In the genomic region with DNA sequence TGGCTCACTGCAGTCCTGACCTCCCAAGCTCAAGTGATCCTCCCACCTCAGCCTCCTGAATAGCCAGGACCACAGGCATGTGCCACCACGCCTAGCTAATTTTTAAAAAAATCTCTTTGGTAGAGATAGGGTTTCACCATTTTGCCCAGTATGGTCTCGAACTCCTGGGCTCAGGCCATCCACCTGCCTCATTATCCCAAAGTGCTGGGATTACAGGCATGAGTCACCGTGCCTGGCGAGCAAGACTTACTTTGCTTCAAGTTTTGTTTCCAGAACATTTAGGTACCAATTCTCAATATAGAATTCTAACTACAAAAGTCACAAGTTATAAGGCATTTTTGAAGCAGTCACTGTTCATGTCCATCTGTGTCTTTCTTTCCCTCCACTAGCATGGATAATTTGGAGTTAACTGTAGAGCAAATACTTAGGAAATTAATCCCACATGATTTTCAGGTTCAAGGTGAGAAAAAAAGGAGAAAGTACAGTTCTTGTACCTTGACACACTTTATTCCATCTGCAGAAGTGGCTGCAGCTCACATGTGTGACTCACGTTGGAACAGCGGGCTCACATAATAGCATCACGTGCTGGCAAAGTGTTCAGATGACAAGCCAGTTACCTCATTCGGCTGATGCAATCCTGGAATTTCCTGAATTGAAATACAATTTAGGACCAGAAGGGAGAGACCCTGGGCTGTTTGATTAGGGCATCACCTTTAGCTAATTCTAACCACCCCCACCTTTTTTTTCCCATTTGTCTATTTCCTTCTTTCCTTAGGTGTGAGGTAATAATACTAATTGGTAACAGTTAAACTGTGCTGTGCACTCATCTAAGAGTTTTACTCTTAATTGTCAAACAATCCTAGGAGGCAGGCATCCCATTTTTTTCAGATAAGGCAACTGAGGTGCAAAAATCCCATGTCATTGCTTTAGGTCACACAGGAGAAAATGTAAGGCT, we compare ENCODE assay signal across 1 cellular context.
TF ChIP-seq lines count a peak whose summit lies in the region.

No MANE protein-coding gene starts in this region.

TF ChIP-seq in K562, 482 proteins besides CTCF, POLR2A, EP300 and RAD21 (continued from another document and continues in another):
- no peak for TF ChIP-seq ADNP (tag; IDR thresholded peaks at IDR 0.05)
- TF ChIP-seq ZNF146 (CRISPR knock-in tag; IDR thresholded peaks at IDR 0.05; ENCODE audit: unreplicated experiment) = no peak
- TF ChIP-seq, protein P1, sequence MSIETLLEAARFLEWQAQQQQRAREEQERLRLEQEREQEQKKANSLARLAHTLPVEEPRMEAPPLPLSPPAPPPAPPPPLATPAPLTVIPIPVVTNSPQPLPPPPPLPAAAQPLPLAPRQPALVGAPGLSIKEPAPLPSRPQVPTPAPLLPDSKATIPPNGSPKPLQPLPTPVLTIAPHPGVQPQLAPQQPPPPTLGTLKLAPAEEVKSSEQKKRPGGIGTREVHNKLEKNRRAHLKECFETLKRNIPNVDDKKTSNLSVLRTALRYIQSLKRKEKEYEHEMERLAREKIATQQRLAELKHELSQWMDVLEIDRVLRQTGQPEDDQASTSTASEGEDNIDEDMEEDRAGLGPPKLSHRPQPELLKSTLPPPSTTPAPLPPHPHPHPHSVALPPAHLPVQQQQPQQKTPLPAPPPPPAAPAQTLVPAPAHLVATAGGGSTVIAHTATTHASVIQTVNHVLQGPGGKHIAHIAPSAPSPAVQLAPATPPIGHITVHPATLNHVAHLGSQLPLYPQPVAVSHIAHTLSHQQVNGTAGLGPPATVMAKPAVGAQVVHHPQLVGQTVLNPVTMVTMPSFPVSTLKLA (conservative IDR thresholded peaks at IDR 0.05) = peak; percentile 47 to 69; a peak in 3 of 4 replicates
- TF ChIP-seq ZNF551 (CRISPR knock-in tag; IDR thresholded peaks at IDR 0.05) = no peak
- no peak for TF ChIP-seq ZNF707 (CRISPR knock-in tag; conservative IDR thresholded peaks at IDR 0.05)
- no peak for TF ChIP-seq ZBTB8A (IDR thresholded peaks at IDR 0.05; ENCODE audit: partially characterized antibody)
- TF ChIP-seq, protein P2, sequence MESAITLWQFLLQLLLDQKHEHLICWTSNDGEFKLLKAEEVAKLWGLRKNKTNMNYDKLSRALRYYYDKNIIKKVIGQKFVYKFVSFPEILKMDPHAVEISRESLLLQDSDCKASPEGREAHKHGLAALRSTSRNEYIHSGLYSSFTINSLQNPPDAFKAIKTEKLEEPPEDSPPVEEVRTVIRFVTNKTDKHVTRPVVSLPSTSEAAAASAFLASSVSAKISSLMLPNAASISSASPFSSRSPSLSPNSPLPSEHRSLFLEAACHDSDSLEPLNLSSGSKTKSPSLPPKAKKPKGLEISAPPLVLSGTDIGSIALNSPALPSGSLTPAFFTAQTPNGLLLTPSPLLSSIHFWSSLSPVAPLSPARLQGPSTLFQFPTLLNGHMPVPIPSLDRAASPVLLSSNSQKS (CRISPR knock-in tag; IDR thresholded peaks at IDR 0.05) = no peak
- TF ChIP-seq POLR2G (IDR thresholded peaks at IDR 0.05; ENCODE audit: low read depth, low read length) = no peak
- no peak for TF ChIP-seq HMG20A (CRISPR knock-in tag; conservative IDR thresholded peaks at IDR 0.05)
- no peak for TF ChIP-seq MEF2A (IDR thresholded peaks at IDR 0.05; ENCODE audit: control insufficient read depth, low read depth, low read length)
- peak; percentile 26; the same call in 1 of the 2 replicates for TF ChIP-seq NCOR1 (IDR thresholded peaks at IDR 0.05)
- TF ChIP-seq IRF2 (CRISPR knock-in tag; IDR thresholded peaks at IDR 0.05) = no peak
- TF ChIP-seq FOXJ2 (tag; IDR thresholded peaks at IDR 0.05) = peak; percentile 64; the same call in 1 of the 2 replicates
- no peak for TF ChIP-seq HCFC1 (IDR thresholded peaks at IDR 0.05; ENCODE audit: low read depth, low read length)
- 0 out of 2 replicates have a peak, but pooled peaks have one; percentile 25 for TF ChIP-seq ZNF76 (CRISPR knock-in tag; IDR thresholded peaks at IDR 0.05; ENCODE audit: borderline replicate concordance)
- TF ChIP-seq STAG1 (CRISPR knock-in tag; IDR thresholded peaks at IDR 0.05; ENCODE audit: borderline replicate concordance) = no peak
- no peak for TF ChIP-seq ZNF347 (CRISPR knock-in tag; IDR thresholded peaks at IDR 0.05; ENCODE audit: low read depth)
- TF ChIP-seq, protein P3, sequence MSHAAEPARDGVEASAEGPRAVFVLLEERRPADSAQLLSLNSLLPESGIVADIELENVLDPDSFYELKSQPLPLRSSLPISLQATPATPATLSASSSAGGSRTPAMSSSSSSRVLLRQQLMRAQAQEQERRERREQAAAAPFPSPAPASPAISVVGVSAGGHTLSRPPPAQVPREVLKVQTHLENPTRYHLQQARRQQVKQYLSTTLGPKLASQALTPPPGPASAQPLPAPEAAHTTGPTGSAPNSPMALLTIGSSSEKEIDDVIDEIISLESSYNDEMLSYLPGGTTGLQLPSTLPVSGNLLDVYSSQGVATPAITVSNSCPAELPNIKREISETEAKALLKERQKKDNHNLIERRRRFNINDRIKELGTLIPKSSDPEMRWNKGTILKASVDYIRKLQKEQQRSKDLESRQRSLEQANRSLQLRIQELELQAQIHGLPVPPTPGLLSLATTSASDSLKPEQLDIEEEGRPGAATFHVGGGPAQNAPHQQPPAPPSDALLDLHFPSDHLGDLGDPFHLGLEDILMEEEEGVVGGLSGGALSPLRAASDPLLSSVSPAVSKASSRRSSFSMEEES (CRISPR knock-in tag; IDR thresholded peaks at IDR 0.05) = peak; percentile 76
- no peak for TF ChIP-seq HDGF (IDR thresholded peaks at IDR 0.05)
- TF ChIP-seq TAF7 (tag; IDR thresholded peaks at IDR 0.05) = 0 out of 2 replicates have a peak, but pooled peaks have one; percentile 30
- TF ChIP-seq ZNF695 (CRISPR knock-in tag; IDR thresholded peaks at IDR 0.05) = no peak
- no peak for TF ChIP-seq HBP1 (CRISPR knock-in tag; IDR thresholded peaks at IDR 0.05)
- TF ChIP-seq, protein P4, sequence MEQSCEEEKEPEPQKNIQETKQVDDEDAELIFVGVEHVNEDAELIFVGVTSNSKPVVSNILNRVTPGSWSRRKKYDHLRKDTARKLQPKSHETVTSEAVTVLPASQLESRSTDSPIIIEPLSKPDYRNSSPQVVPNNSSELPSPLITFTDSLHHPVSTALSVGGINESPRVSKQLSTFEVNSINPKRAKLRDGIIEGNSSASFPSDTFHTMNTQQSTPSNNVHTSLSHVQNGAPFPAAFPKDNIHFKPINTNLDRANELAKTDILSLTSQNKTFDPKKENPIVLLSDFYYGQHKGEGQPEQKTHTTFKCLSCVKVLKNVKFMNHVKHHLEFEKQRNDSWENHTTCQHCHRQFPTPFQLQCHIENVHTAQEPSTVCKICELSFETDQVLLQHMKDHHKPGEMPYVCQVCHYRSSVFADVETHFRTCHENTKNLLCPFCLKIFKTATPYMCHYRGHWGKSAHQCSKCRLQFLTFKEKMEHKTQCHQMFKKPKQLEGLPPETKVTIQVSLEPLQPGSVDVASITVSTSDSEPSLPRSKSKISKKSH (CRISPR knock-in tag; IDR thresholded peaks at IDR 0.05) = no peak
- TF ChIP-seq, protein P5, sequence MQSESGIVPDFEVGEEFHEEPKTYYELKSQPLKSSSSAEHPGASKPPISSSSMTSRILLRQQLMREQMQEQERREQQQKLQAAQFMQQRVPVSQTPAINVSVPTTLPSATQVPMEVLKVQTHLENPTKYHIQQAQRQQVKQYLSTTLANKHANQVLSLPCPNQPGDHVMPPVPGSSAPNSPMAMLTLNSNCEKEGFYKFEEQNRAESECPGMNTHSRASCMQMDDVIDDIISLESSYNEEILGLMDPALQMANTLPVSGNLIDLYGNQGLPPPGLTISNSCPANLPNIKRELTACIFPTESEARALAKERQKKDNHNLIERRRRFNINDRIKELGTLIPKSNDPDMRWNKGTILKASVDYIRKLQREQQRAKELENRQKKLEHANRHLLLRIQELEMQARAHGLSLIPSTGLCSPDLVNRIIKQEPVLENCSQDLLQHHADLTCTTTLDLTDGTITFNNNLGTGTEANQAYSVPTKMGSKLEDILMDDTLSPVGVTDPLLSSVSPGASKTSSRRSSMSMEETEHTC (IDR thresholded peaks at IDR 0.05) = peak; percentile 77; the same call in 1 of the 2 replicates
- TF ChIP-seq ZNF77 (CRISPR knock-in tag; IDR thresholded peaks at IDR 0.05) = no peak
- TF ChIP-seq, protein P6, sequence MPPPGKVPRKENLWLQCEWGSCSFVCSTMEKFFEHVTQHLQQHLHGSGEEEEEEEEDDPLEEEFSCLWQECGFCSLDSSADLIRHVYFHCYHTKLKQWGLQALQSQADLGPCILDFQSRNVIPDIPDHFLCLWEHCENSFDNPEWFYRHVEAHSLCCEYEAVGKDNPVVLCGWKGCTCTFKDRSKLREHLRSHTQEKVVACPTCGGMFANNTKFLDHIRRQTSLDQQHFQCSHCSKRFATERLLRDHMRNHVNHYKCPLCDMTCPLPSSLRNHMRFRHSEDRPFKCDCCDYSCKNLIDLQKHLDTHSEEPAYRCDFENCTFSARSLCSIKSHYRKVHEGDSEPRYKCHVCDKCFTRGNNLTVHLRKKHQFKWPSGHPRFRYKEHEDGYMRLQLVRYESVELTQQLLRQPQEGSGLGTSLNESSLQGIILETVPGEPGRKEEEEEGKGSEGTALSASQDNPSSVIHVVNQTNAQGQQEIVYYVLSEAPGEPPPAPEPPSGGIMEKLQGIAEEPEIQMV (tag; conservative IDR thresholded peaks at IDR 0.05; ENCODE audit: low read depth) = no peak; the same call in 1 of the 2 replicates
- TF ChIP-seq HMBOX1 (IDR thresholded peaks at IDR 0.05) = no peak
- no peak for TF ChIP-seq ZNF274 (IDR thresholded peaks at IDR 0.05; ENCODE audit: borderline replicate concordance, low read depth, low read length)
- no peak; the same call in 1 of the 2 replicates for TF ChIP-seq CREB3 (tag; conservative IDR thresholded peaks at IDR 0.05; ENCODE audit: low read depth)
- no peak for TF ChIP-seq PML (IDR thresholded peaks at IDR 0.05; ENCODE audit: low read length)
- no peak for TF ChIP-seq NCOA2 (IDR thresholded peaks at IDR 0.05; ENCODE audit: partially characterized antibody in 2 of 2)
- TF ChIP-seq, protein P7, sequence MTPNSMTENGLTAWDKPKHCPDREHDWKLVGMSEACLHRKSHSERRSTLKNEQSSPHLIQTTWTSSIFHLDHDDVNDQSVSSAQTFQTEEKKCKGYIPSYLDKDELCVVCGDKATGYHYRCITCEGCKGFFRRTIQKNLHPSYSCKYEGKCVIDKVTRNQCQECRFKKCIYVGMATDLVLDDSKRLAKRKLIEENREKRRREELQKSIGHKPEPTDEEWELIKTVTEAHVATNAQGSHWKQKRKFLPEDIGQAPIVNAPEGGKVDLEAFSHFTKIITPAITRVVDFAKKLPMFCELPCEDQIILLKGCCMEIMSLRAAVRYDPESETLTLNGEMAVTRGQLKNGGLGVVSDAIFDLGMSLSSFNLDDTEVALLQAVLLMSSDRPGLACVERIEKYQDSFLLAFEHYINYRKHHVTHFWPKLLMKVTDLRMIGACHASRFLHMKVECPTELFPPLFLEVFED (CRISPR knock-in tag; conservative IDR thresholded peaks at IDR 0.05) = no peak
- TF ChIP-seq TGIF2 (CRISPR knock-in tag; IDR thresholded peaks at IDR 0.05) = no peak
- no peak for TF ChIP-seq GABPB1 (CRISPR knock-in tag; IDR thresholded peaks at IDR 0.05)
- TF ChIP-seq SMC3 (conservative IDR thresholded peaks at IDR 0.05; ENCODE audit: insufficient read depth, low read depth, low read length) = no peak
- TF ChIP-seq, protein P8, sequence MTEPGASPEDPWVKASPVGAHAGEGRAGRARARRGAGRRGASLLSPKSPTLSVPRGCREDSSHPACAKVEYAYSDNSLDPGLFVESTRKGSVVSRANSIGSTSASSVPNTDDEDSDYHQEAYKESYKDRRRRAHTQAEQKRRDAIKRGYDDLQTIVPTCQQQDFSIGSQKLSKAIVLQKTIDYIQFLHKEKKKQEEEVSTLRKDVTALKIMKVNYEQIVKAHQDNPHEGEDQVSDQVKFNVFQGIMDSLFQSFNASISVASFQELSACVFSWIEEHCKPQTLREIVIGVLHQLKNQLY (CRISPR knock-in tag; conservative IDR thresholded peaks at IDR 0.05) = no peak
- TF ChIP-seq, protein P9, sequence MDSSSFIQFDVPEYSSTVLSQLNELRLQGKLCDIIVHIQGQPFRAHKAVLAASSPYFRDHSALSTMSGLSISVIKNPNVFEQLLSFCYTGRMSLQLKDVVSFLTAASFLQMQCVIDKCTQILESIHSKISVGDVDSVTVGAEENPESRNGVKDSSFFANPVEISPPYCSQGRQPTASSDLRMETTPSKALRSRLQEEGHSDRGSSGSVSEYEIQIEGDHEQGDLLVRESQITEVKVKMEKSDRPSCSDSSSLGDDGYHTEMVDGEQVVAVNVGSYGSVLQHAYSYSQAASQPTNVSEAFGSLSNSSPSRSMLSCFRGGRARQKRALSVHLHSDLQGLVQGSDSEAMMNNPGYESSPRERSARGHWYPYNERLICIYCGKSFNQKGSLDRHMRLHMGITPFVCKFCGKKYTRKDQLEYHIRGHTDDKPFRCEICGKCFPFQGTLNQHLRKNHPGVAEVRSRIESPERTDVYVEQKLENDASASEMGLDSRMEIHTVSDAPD (CRISPR knock-in tag; IDR thresholded peaks at IDR 0.05) = no peak
- no peak for TF ChIP-seq U2AF2 (optimal IDR thresholded peaks at IDR 0.05; ENCODE audit: low read depth, low read length)
- TF ChIP-seq SLC30A9 (CRISPR knock-in tag; IDR thresholded peaks at IDR 0.05) = no peak
